In genomic region chr3:65503776-65504175, GRCh38 we compare ENCODE assay signal across 21 cellular contexts.
"Had no signal": no experiment of that assay in that cellular context is flagged by ENCODE, and none has a peak within 500 bp of the region (broad histone marks: within the 10 kb centered on the region; RNA-seq: fewer than 3 reads in every experiment).

No MANE protein-coding gene starts in this region.

- H3K4me3 ChIP-seq: left lung, lower lobe of right lung, pancreas, prostate gland, skin epidermis, spleen, tibial nerve, upper lobe of right lung had no signal

- H3K36me3 ChIP-seq: left lung, lower lobe of right lung, pancreas, prostate gland, spleen, tibial nerve, upper lobe of right lung had no signal

- H3K27ac ChIP-seq: left lung, lower lobe of right lung, pancreas, prostate gland, spleen, tibial nerve, upper lobe of right lung had no signal

- H3K4me1 ChIP-seq: left lung, lower lobe of right lung, pancreas, prostate gland, tibial nerve, upper lobe of right lung had no signal

- H3K27me3 ChIP-seq: left lung, pancreas, spleen, tibial nerve, upper lobe of right lung had no signal

- DNase-seq: hypothalamus; immature natural killer cell; kidney; left colon; left lung; lower lobe of right lung; mammary epithelial cell; mesenchymal stem cell; naive thymus-derived CD8-positive, alpha-beta T cell; nucleus accumbens; pancreas; posterior cingulate gyrus; retina; right cardiac atrium; spleen; stimulated activated CD4-positive, alpha-beta T cell treated with anti-CD3 and anti-CD28 coated beads, Interleukin-4, amount 100 ng/mL, for 24 hours; stimulated activated naive CD4-positive, alpha-beta T cell; upper lobe of right lung had no signal

- H3K9me3 ChIP-seq: lower lobe of right lung, pancreas, prostate gland, tibial nerve, upper lobe of right lung had no signal
